ENCODE assay signal across 28 cellular contexts in the genomic region with DNA sequence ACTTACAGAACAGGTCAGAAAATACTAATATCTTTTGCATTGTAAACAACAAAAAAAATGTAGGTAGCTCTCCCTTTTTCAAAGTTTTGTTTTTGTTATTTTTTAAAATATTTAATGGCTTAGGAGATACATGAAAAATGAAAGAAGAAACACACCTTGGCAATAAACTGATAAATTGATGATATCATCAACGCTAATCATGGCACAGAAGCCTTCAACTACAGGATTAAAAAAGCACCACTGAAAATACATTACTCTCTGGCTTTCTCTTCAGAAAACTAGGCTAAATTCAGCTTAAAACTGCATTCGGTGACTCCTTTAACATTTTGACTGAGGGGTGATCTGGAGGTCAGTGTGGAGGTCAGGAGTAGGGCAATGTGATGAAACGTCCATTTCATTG.
"Had no signal": no experiment of that assay in that cellular context is flagged by ENCODE, and none has a peak within 500 bp of the region (broad histone marks: within the 10 kb centered on the region; RNA-seq: fewer than 3 reads in every experiment).

No MANE protein-coding gene starts in this region.

- H3K4me3 ChIP-seq: colonic mucosa, coronary artery, dorsolateral prefrontal cortex, esophagus muscularis mucosa, esophagus squamous epithelium, gastrocnemius medialis, gastroesophageal sphincter, heart left ventricle, heart right ventricle had no signal

- H3K27me3 ChIP-seq: colonic mucosa, dorsolateral prefrontal cortex, esophagus muscularis mucosa, esophagus squamous epithelium, foreskin keratinocyte, gastrocnemius medialis, gastroesophageal sphincter, heart right ventricle had no signal

- H3K4me1 Mint-ChIP-seq: endodermal cell had no signal

- H3K9me3 ChIP-seq: colonic mucosa, esophagus muscularis mucosa, esophagus squamous epithelium, gastrocnemius medialis, gastroesophageal sphincter, heart left ventricle, heart right ventricle had no signal

- H3K27me3 Mint-ChIP-seq: dendritic cell treated with granulocyte-macrophage colony-stimulating factor and Interleukin-4, amounts not matched to agents 40 ng/mL and 50 ng/mL, for 4 days; effector memory CD8-positive, alpha-beta T cell had no signal

- H3K4me1 ChIP-seq: colonic mucosa, esophagus muscularis mucosa, esophagus squamous epithelium, foreskin keratinocyte, gastrocnemius medialis, gastroesophageal sphincter, heart left ventricle, heart right ventricle had no signal

- FAIRE-seq: colon, endometrium, endothelial cell of umbilical vein, frontal cortex had no signal

- ATAC-seq: effector memory CD8-positive, alpha-beta T cell; esophagus mucosa; foreskin keratinocyte; gastrocnemius medialis; gastroesophageal sphincter; heart left ventricle; heart right ventricle had no signal

- H3K36me3 ChIP-seq: colonic mucosa, esophagus muscularis mucosa, esophagus squamous epithelium, gastrocnemius medialis, gastroesophageal sphincter, heart left ventricle, heart right ventricle had no signal

- H3K27ac ChIP-seq: colonic mucosa, coronary artery, dorsolateral prefrontal cortex, epithelial cell of prostate, esophagus muscularis mucosa, esophagus squamous epithelium, foreskin keratinocyte, gastrocnemius medialis, gastroesophageal sphincter, heart left ventricle, heart right ventricle had no signal

- H3K27ac Mint-ChIP-seq: dendritic cell treated with granulocyte-macrophage colony-stimulating factor and Interleukin-4, amounts not matched to agents 40 ng/mL and 50 ng/mL, for 4 days; effector memory CD8-positive, alpha-beta T cell; endodermal cell had no signal

- H3K9me3 Mint-ChIP-seq: endodermal cell had no signal

- DNase-seq: colonic mucosa; cortex of kidney; dermis blood vessel endothelial cell; dorsolateral prefrontal cortex; effector CD8-positive, alpha-beta T cell; effector memory CD4-positive, alpha-beta T cell; effector memory CD8-positive, alpha-beta T cell; endodermal cell; erythroblast; esophagus squamous epithelium; foreskin fibroblast; foreskin keratinocyte; foreskin melanocyte; gastrocnemius medialis; glutamatergic neuron; head of caudate nucleus; heart left ventricle; heart right ventricle had no signal

- H3K4me3 Mint-ChIP-seq: dendritic cell treated with granulocyte-macrophage colony-stimulating factor and Interleukin-4, amounts not matched to agents 40 ng/mL and 50 ng/mL, for 4 days; effector memory CD8-positive, alpha-beta T cell; endodermal cell had no signal
